Comparison of ENCODE assay signal across 8 cellular contexts in the genomic region with DNA sequence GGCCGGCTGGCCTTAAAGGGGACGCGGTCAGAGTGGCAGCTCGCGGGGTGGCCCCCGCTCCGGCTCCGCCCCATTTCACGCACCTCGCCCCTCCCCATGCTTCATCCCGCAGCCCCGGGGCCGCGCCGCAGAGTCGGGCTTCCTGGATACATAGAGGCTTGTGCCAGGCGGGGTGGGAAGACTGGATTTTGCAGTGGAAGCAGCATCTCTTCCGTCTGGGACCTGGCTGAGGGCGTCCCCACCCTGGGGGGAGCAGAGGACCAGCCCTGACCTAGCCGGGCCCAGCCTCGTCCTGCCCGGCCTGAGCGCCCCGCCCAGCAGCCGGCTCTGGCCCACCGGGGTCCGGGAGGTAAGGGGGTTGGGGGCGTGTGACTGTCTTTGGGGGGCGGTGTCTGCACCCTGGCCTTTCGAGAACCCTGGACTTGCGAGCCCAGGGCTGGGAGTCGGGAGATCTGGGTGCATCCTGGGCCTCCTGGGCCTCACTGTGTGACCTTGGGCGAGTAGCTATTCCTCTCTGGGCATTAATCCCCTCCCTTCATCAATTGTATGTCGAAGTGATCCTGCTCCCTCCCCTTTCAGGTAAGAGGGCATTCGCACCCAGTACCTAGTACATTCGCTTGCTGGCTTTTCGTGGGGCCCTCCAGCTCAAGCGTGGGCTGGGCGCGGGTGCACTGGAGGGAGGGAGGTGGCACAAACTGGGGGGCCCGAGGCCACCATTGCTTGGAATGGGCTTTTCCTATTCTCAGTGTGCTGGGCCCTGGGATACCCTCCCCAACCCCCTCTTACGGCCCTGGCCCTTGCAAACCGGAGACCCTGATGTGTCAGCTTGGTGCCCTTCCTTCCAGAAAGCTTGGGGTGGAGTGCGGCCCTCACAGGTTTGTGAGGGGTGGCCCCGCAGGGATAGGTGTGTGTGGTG. TPM values are rescaled to one million over a fixed set of nuclear protein-coding genes. Genes with fewer than 3 reads are reported as not detected.
A peak's percentile ranks its signal among the peaks of the same experiment; 100 is the strongest.
DNase-seq lines count a peak whose midpoint lies in the region; ATAC-seq and TF ChIP-seq lines count a peak whose summit lies in the region.

TSS of gene USP35 (plus strand) at position 111 of the 916 bp plus-strand sequence. CDS start 7,327 bp downstream, outside the sequence.

- no peaks in the 10 kb centered on the region for H3K9me3 Mint-ChIP-seq in HFFc6
- H3K9me3 Mint-ChIP-seq in activated naive CD8-positive, alpha-beta T cell treated with anti-CD3 and anti-CD28 coated beads, Interleukin-2, amount 50 U/mL, for 24 hours: no peaks in the 10 kb centered on the region

- H3K9ac ChIP-seq in iPS-20b (ENCODE audit: low read depth, low read length) (peak within 1 kb of the TSS; percentile 66; the same call in 1 of the 2 replicates), stomach smooth muscle (ENCODE audit: low read length in 2 of 2) (peak within 1 kb of the TSS; percentile 76 to 83)

- TF ChIP-seq CTCF in AG04449 (IDR thresholded peaks at IDR 0.05; ENCODE audit: insufficient read depth, low read length, missing control alignments) (no peak), HFFc6 (IDR thresholded peaks at IDR 0.05) (no peak)

- H3K36me3 ChIP-seq in iPS-20b (ENCODE audit: insufficient read depth, low read depth, low read length) (no peaks in the 10 kb centered on the region), stomach smooth muscle (ENCODE audit: control insufficient read depth in 2 of 2, insufficient read depth in 2 of 2, low read length in 2 of 2) (no peaks in the 10 kb centered on the region)

- peaks cover 5% of the 10 kb centered on the region; the same call in 1 of the 2 replicates for H3K4me1 ChIP-seq in iPS-20b (ENCODE audit: insufficient read depth, low read length)
- H3K4me1 ChIP-seq in stomach smooth muscle (ENCODE audit: control insufficient read depth, insufficient read depth, low read length): peaks cover 35% of the 10 kb centered on the region

- POLR2A ChIA-PET in AG04449 (lab: Yijun Ruan, JAX): interaction anchor here (0.9 to 1.5 kb wide), 6 partner anchors 24 to 230 kb away, joined by 3 to 5 read pairs (median 3); partner anchors contain the start of gene ALG8

- H3K36me3 Mint-ChIP-seq in HFFc6 (ENCODE audit: low read depth): peaks cover 13% of the 10 kb centered on the region; the same call in 1 of the 2 replicates
- no peaks in the 10 kb centered on the region for H3K36me3 Mint-ChIP-seq in activated naive CD8-positive, alpha-beta T cell treated with anti-CD3 and anti-CD28 coated beads, Interleukin-2, amount 50 U/mL, for 24 hours (ENCODE audit: low read depth)

- H3K27me3 Mint-ChIP-seq in HFFc6 (ENCODE audit: insufficient read depth): no peaks in the 10 kb centered on the region
- H3K27me3 Mint-ChIP-seq in activated naive CD8-positive, alpha-beta T cell treated with anti-CD3 and anti-CD28 coated beads, Interleukin-2, amount 50 U/mL, for 24 hours: no peaks in the 10 kb centered on the region

- peaks cover 61% of the 10 kb centered on the region for H3K4me1 Mint-ChIP-seq in HFFc6 (ENCODE audit: low read depth)
- peaks cover 63% of the 10 kb centered on the region for H3K4me1 Mint-ChIP-seq in activated naive CD8-positive, alpha-beta T cell treated with anti-CD3 and anti-CD28 coated beads, Interleukin-2, amount 50 U/mL, for 24 hours

- peak within 1 kb of the TSS; percentile 96 for H3K4me3 Mint-ChIP-seq in HFFc6
- peak within 1 kb of the TSS; percentile 93 for H3K4me3 Mint-ChIP-seq in activated naive CD8-positive, alpha-beta T cell treated with anti-CD3 and anti-CD28 coated beads, Interleukin-2, amount 50 U/mL, for 24 hours

- H3K27me3 ChIP-seq in iPS-20b (ENCODE audit: insufficient read depth, low read length): peaks cover 8% of the 10 kb centered on the region
- no peaks in the 10 kb centered on the region for H3K27me3 ChIP-seq in stomach smooth muscle (ENCODE audit: control insufficient read depth in 1 of 2, insufficient read depth in 2 of 2, low read length in 2 of 2)

- H3K27ac Mint-ChIP-seq in HFFc6: peak within 1 kb of the TSS; percentile 83
- H3K27ac Mint-ChIP-seq in activated naive CD8-positive, alpha-beta T cell treated with anti-CD3 and anti-CD28 coated beads, Interleukin-2, amount 50 U/mL, for 24 hours: peak within 1 kb of the TSS; percentile 95

- H3K9me3 ChIP-seq in iPS-20b (ENCODE audit: insufficient read depth, low read depth, low read length): no peaks in the 10 kb centered on the region
- no peaks in the 10 kb centered on the region for H3K9me3 ChIP-seq in stomach smooth muscle (ENCODE audit: control insufficient read depth in 2 of 2, low read length in 2 of 2)

- DNase-seq in AG04449 (ENCODE audit: low read depth, low spot score) (no peak), HFFc6 (no peak), globus pallidus (ENCODE audit: low spot score) (no peak), HT-29 (ENCODE audit: low spot score) (no peak)
- no peak for DNase-seq in activated naive CD8-positive, alpha-beta T cell treated with anti-CD3 and anti-CD28 coated beads, Interleukin-2, amount 50 U/mL, for 24 hours
- no peak for DNase-seq in stimulated activated naive CD4-positive, alpha-beta T cell treated with Interleukin-2 at 50 U/mL for 16 hours (lab: John Stamatoyannopoulos, UW)

- ATAC-seq in activated naive CD8-positive, alpha-beta T cell treated with anti-CD3 and anti-CD28 coated beads, Interleukin-2, amount 50 U/mL, for 24 hours: no peak

- no peak within 1 kb of the TSS for H3K27ac ChIP-seq in iPS-20b (ENCODE audit: low read length)
- H3K27ac ChIP-seq in stomach smooth muscle (ENCODE audit: low read length): peak within 1 kb of the TSS; percentile 66

- peak within 1 kb of the TSS; percentile 96 for H3K4me3 ChIP-seq in AG04449 (ENCODE audit: low read depth, low read length)
- H3K4me3 ChIP-seq in iPS-20b (ENCODE audit: low read length): peak within 1 kb of the TSS; percentile 83
- H3K4me3 ChIP-seq in stomach smooth muscle (ENCODE audit: low read length in 2 of 2): peak within 1 kb of the TSS; percentile 95

- CTCF ChIA-PET in AG04449 (lab: Yijun Ruan, JAX): interaction anchor here (1.5 to 4.2 kb wide), 3 partner anchors 9 to 376 kb away, joined by 3 to 19 read pairs (median 6); no protein-coding TSS in a partner anchor

RNA-seq across cellular contexts. Expression of gene USP35, which starts in this region (rescaled TPM):
- 10 to 100 TPM in 1 of 6 experiments, 1 to 10 TPM in 5; 8.5 to 10.6 (median 9.0) TPM for total RNA-seq in HFFc6 (2021; fragmentation: NEBNext Ultra II Directional; extraction: Animal tissue kit (Norgen Biotek cat#: 25700))
- total RNA-seq in HT-29 (2014; rRNA removed; shearing (Covaris generic)): 4.4 and 5.1 TPM in 2 replicates
